In genomic region chr2:109124982-109125594, GRCh38 we compare ENCODE assay signal across 10 cellular contexts. TPM values are rescaled to one million over a fixed set of nuclear protein-coding genes. Genes with fewer than 3 reads are reported as not detected.
DNase-seq lines count a peak whose midpoint lies in the region; ATAC-seq and TF ChIP-seq lines count a peak whose summit lies in the region.
"Had no signal": no experiment of that assay in that cellular context is flagged by ENCODE, and none has a peak within 500 bp of the region (broad histone marks: within the 10 kb centered on the region; RNA-seq: fewer than 3 reads in every experiment).

No MANE protein-coding gene starts in this region.

- no peak overlapping the region for H3K4me3 ChIP-seq in AG04450 (ENCODE audit: low read depth, low read length)
- H3K4me3 ChIP-seq: lower lobe of right lung had no signal

- POLR2A ChIA-PET in AG04450 (lab: Yijun Ruan, JAX) = no interaction called here

- H3K27me3 ChIP-seq in AG04450 (ENCODE audit: control insufficient read depth, insufficient read depth, low read length) = peaks cover 19% of the 10 kb centered on the region

- H3K9me3 ChIP-seq in AG04450 (ENCODE audit: control insufficient read depth, insufficient read depth, low read length) = peaks cover 3% of the 10 kb centered on the region; the same call in 1 of the 2 replicates
- H3K9me3 ChIP-seq: lower lobe of right lung had no signal

- CTCF ChIA-PET in AG04450 (lab: Charles Lee) = no interaction called here

- ATAC-seq in GM18520 (IDR thresholded peaks at IDR 0.05; ENCODE audit: unreplicated experiment) = no peak
- ATAC-seq in GM18868 (IDR thresholded peaks at IDR 0.05; ENCODE audit: unreplicated experiment) = no peak
- ATAC-seq: lower lobe of right lung had no signal

- TF ChIP-seq CTCF in AG04450 (IDR thresholded peaks at IDR 0.05; ENCODE audit: low read depth, low read length) = no peak

- DNase-seq in AG04450 (ENCODE audit: low read depth, low spot score) = no peak
- DNase-seq in Daoy (ENCODE audit: low read depth) = peak; percentile 75
- DNase-seq in RPMI7951 (ENCODE audit: low read depth) = peak; percentile 59
- peak; percentile 44 for DNase-seq in left kidney (ENCODE audit: low read depth, low spot score)
- DNase-seq in DMS53 treated with DMSO at 0.1 percent for 48 hours (lab: John Stamatoyannopoulos, UW; ENCODE audit: unreplicated experiment) = no peak
- DNase-seq: DMS153, glutamatergic neuron, lower lobe of right lung had no signal

- peak overlapping the region; percentile 78 for H3K27ac ChIP-seq in AG04450 (ENCODE audit: low read depth, low read length)
- H3K27ac ChIP-seq: lower lobe of right lung had no signal

RNA-seq across cellular contexts. Expression of gene SH3RF3, which starts 3.9 kb away (rescaled TPM):
- polyA plus RNA-seq in AG04450 (2011; rRNA removed) = 5.7 and 7.0 TPM in 2 replicates
- 10.5 and 13.1 TPM in 2 replicates for polyA minus RNA-seq in AG04450 (2011; rRNA and poly(A)+ RNA removed)
- 3.0 and 3.3 TPM in 2 replicates for total RNA-seq in Daoy (2014; rRNA removed; shearing (Covaris generic))
- 4.3 and 4.6 TPM in 2 replicates for total RNA-seq in RPMI7951 (2014; rRNA removed; shearing (Covaris generic))

Comparison
In these comparisons a context has a peak if more than half of its experiments do, and no peak if none do; other contexts are left out.
1. DNase-seq: peak in Daoy (single experiment), RPMI7951 (single experiment) and left kidney (single experiment); none in AG04450 (single experiment) and DMS53 treated with DMSO at 0.1 percent for 48 hours (single experiment).